Comparison of ENCODE assay signal across 8 cellular contexts in the genomic region with DNA sequence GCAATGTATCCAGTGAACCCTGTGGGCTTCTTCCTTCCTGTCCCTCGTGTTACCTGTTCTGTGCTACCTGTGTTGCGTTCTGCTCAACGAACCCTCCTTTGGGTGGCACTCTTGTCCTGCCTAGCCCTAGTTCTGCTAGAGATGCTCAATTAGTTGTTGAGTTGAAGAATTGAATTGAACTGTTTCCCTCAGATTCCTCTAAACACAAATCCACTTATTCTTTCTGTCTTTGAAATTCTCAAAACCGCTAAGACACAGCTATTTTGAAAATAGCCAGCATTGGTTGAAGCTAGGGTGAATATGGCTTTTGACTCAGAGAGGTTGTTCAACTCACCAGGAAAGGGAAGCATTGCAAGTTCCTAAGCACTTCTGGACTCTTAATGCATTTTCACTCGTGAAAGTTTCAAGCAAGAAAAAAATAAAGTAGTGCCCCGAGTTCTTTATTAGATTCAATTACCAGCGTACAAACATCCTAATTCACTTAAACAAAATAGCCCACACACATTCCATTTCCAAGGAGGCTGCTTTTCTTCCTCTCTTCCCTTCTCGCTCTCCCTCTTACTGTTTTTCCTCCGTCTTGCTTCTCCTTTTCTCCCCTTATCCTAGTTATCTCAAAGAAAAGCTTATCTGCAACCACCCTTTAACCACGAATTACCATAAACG. TPM values are rescaled to one million over a fixed set of nuclear protein-coding genes. Genes with fewer than 3 reads are reported as not detected.
DNase-seq lines count a peak whose midpoint lies in the region; ATAC-seq and TF ChIP-seq lines count a peak whose summit lies in the region.

No MANE protein-coding gene starts in this region.

- H3K4me3 ChIP-seq in ectodermal cell (ENCODE audit: insufficient read depth, low read depth, low read length) (peak overlapping the region; percentile 63), muscle layer of colon (ENCODE audit: low read depth in 1 of 2, low read length in 2 of 2) (peak overlapping the region; percentile 78 to 92)

- WGBS in ectodermal cell, 2 experiments, result 9 to 21% methylated on average over 10 to 11 of the region's 11 CpGs

- H3K36me3 ChIP-seq in ectodermal cell (ENCODE audit: control insufficient read depth, insufficient read depth, low read length), result no peaks in the 10 kb centered on the region
- H3K36me3 ChIP-seq in muscle layer of colon (ENCODE audit: insufficient read depth, low read length), result no peaks in the 10 kb centered on the region

- H3K27me3 ChIP-seq in ectodermal cell (ENCODE audit: control insufficient read depth, insufficient read depth, low read length, poor library complexity, severe bottlenecking), result peaks cover 31% of the 10 kb centered on the region
- no peaks in the 10 kb centered on the region for H3K27me3 ChIP-seq in muscle layer of colon (ENCODE audit: control insufficient read depth in 1 of 2, insufficient read depth in 2 of 2, low read length in 2 of 2)

- peak; percentile 16 for DNase-seq in G401 (ENCODE audit: low spot score)
- no peak for DNase-seq in medulla oblongata (ENCODE audit: extremely low spot score)
- no peak for DNase-seq in NCI-H82 (lab: John Stamatoyannopoulos, UW)

- no peak overlapping the region for H3K27ac ChIP-seq in ectodermal cell (ENCODE audit: insufficient read depth, low read depth, low read length, poor library complexity, severe bottlenecking)
- H3K27ac ChIP-seq in muscle layer of colon (ENCODE audit: low read depth, low read length), result peak overlapping the region; percentile 85

- H3K4me1 ChIP-seq in ectodermal cell (ENCODE audit: control insufficient read depth, insufficient read depth, low read length), result no peaks in the 10 kb centered on the region
- peaks cover 17% of the 10 kb centered on the region for H3K4me1 ChIP-seq in muscle layer of colon (ENCODE audit: insufficient read depth, low read length)

- H3K9me3 ChIP-seq in ectodermal cell (ENCODE audit: control insufficient read depth, low read length), result no peaks in the 10 kb centered on the region
- no peaks in the 10 kb centered on the region for H3K9me3 ChIP-seq in muscle layer of colon (ENCODE audit: low read length)

- ATAC-seq in HG02571 (IDR thresholded peaks at IDR 0.05; ENCODE audit: unreplicated experiment) (peak; percentile 41), SK-N-SH treated with all-trans-retinoic acid at 6 μM for 48 hours (peak; percentile 1; the same call in 2 of the 3 replicates), GM18520 (IDR thresholded peaks at IDR 0.05; ENCODE audit: unreplicated experiment) (no peak)

- in situ Hi-C loops in G401 (cut with HindIII; ENCODE audit: low sequenced_read_pairs), result no loop called here

- peak overlapping the region; percentile 69 for H3K9ac ChIP-seq in muscle layer of colon (ENCODE audit: low read length)

TF ChIP-seq in SK-N-SH treated with all-trans-retinoic acid at 6 μM for 48 hours, 23 proteins besides CTCF, POLR2A, EP300 and RAD21:
- TF ChIP-seq ISL1 (CRISPR knock-in tag; IDR thresholded peaks at IDR 0.05) (peak; percentile 49; the same call in 1 of the 2 replicates), POU6F1 (CRISPR knock-in tag; IDR thresholded peaks at IDR 0.05; ENCODE audit: borderline replicate concordance, low read depth) (no peak), TOX (CRISPR knock-in tag; IDR thresholded peaks at IDR 0.05; ENCODE audit: borderline replicate concordance) (no peak)
- TF ChIP-seq, protein P1, sequence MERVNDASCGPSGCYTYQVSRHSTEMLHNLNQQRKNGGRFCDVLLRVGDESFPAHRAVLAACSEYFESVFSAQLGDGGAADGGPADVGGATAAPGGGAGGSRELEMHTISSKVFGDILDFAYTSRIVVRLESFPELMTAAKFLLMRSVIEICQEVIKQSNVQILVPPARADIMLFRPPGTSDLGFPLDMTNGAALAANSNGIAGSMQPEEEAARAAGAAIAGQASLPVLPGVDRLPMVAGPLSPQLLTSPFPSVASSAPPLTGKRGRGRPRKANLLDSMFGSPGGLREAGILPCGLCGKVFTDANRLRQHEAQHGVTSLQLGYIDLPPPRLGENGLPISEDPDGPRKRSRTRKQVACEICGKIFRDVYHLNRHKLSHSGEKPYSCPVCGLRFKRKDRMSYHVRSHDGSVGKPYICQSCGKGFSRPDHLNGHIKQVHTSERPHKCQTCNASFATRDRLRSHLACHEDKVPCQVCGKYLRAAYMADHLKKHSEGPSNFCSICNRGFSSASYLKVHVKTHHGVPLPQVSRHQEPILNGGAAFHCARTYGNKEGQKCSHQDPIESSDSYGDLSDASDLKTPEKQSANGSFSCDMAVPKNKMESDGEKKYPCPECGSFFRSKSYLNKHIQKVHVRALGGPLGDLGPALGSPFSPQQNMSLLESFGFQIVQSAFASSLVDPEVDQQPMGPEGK (CRISPR knock-in tag; IDR thresholded peaks at IDR 0.05; ENCODE audit: borderline replicate concordance), result 0 out of 2 replicates have a peak, but pooled peaks have one; percentile 26
TF ChIP-seq in SK-N-SH treated with all-trans-retinoic acid at 6 μM for 48 hours: peak in this region for 2.

RNA-seq across cellular contexts. Expression of gene ITGA1, which starts 0.6 kb away (rescaled TPM):
- total RNA-seq in G401 (2014; rRNA removed; shearing (Covaris generic)), result not detected in 2 replicates
- polyA plus RNA-seq in ectodermal cell (2013, experiment 1 of 4), result 3.0 TPM
- 2.5 TPM for polyA plus RNA-seq in ectodermal cell (2013, experiment 2 of 4)
- 3.0 TPM for polyA plus RNA-seq in ectodermal cell (2013, experiment 3 of 4)
- 4.1 TPM for polyA plus RNA-seq in ectodermal cell (2013, experiment 4 of 4)

RNA-seq across cellular contexts. Expression of gene PELO, which starts 0.6 kb away (rescaled TPM):
- total RNA-seq in G401 (2014; rRNA removed; shearing (Covaris generic)), result 17.1 and 17.4 TPM in 2 replicates
- polyA plus RNA-seq in ectodermal cell (2013, experiment 1 of 4), result 11.3 TPM
- polyA plus RNA-seq in ectodermal cell (2013, experiment 2 of 4), result 10.7 TPM
- 9.7 TPM for polyA plus RNA-seq in ectodermal cell (2013, experiment 3 of 4)
- polyA plus RNA-seq in ectodermal cell (2013, experiment 4 of 4), result 10.7 TPM
